ENCODE assay signal across 28 cellular contexts in the genomic region with DNA sequence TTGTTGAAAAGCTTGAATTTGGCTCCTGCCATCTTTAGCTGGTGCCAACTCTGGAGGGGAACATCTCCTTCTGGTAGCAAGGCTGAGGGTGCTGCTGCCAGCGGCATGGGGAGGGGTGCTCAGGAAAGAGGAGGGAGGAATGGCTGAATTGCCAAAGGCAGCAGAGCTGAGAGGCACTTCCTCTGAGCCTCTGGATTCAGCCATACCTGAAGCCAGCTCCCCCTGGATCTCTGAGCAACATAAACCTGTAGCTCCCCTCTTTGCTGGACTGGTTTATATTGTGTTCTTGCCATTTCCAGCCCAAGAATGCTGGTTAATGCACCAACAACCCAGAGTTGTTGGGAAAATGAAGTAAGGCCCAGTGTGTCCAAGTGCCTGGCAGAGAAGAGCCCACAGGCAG. TPM values are rescaled to one million over a fixed set of nuclear protein-coding genes. Genes with fewer than 3 reads are reported as not detected.
DNase-seq lines count a peak whose midpoint lies in the region; ATAC-seq, FAIRE-seq and TF ChIP-seq lines count a peak whose summit lies in the region.
"Had no signal": no experiment of that assay in that cellular context is flagged by ENCODE, and none has a peak within 500 bp of the region (broad histone marks: within the 10 kb centered on the region; RNA-seq: fewer than 3 reads in every experiment).

No MANE protein-coding gene starts in this region.

- in situ Hi-C loops in HepG2 (cut with HindIII; ENCODE audit: extremely low pct_ligation_motif_present, low pct_unique_long_range_greater_than_20kb) = no loop called here

- H3K4me3 Mint-ChIP-seq in stimulated activated naive B cell treated with anti-CD40 and anti-IgM and Interleukin-4, amounts not matched to agents 10 μg/mL and 1 μg/mL and 100 μg/mL, for 72 hours = no peak overlapping the region
- H3K4me3 Mint-ChIP-seq: CD14-positive monocyte; CD4-positive, alpha-beta memory T cell; CD4-positive, CD25-positive, alpha-beta regulatory T cell; CD8-positive, alpha-beta memory T cell had no signal

- CTCF ChIA-PET in HepG2 (lab: Yijun Ruan, JAX; ENCODE audit: low intra/inter-chr PET ratio, low total read pairs) = no interaction called here

- H3K27ac Mint-ChIP-seq in stimulated activated naive B cell treated with anti-CD40 and anti-IgM and Interleukin-4, amounts not matched to agents 10 μg/mL and 1 μg/mL and 100 μg/mL, for 72 hours = peak overlapping the region; percentile 63
- H3K27ac Mint-ChIP-seq: CD4-positive, alpha-beta memory T cell; CD8-positive, alpha-beta memory T cell had no signal

- H3K79me2 ChIP-seq in HepG2 (ENCODE audit: insufficient read depth, low read length) = no peaks in the 10 kb centered on the region

- TF ChIP-seq POLR2A in HepG2 (IDR thresholded peaks at IDR 0.05; ENCODE audit: insufficient read depth in 1 of 2, low read depth in 2 of 2, low read length in 2 of 2) (no peak), right lobe of liver (IDR thresholded peaks at IDR 0.05) (no peak)

- ATAC-seq in HepG2 (no peak), right lobe of liver (no peak)
- ATAC-seq in stimulated activated naive B cell treated with anti-CD40 and anti-IgM and Interleukin-4, amounts not matched to agents 10 μg/mL and 1 μg/mL and 100 μg/mL, for 72 hours (replicated peaks) = no peak
- ATAC-seq: A549 had no signal

- H3K27ac ChIP-seq in HepG2 (ENCODE audit: extremely low read length, insufficient read depth, low read length) = no peak overlapping the region
- H3K27ac ChIP-seq in right lobe of liver = no peak overlapping the region
- H3K27ac ChIP-seq in kidney (ENCODE audit: low read depth in 2 of 2, low read length in 2 of 2) = no peak overlapping the region
- peak overlapping the region; percentile 53 for H3K27ac ChIP-seq in neutrophil
- H3K27ac ChIP-seq in WERI-Rb-1 = no peak overlapping the region
- H3K27ac ChIP-seq: 22Rv1, A549, BLaER1 had no signal

- H3K27me3 Mint-ChIP-seq in stimulated activated naive B cell treated with anti-CD40 and anti-IgM and Interleukin-4, amounts not matched to agents 10 μg/mL and 1 μg/mL and 100 μg/mL, for 72 hours = peaks cover 41 to 62% of the 10 kb centered on the region in 2 donors

- H3K27me3 ChIP-seq in HepG2 (ENCODE audit: control insufficient read depth in 1 of 2, insufficient read depth in 2 of 2, low read length in 2 of 2) (peaks cover 6 to 39% of the 10 kb centered on the region in 2 experiments; a peak in 4 of 5 replicates), right lobe of liver (no peaks in the 10 kb centered on the region), neutrophil (no peaks in the 10 kb centered on the region), WERI-Rb-1 (ENCODE audit: insufficient read depth, low read depth, severe bottlenecking) (no peaks in the 10 kb centered on the region)
- H3K27me3 ChIP-seq: BLaER1 had no signal

- H3K9me3 ChIP-seq in HepG2 (ENCODE audit: low read length) = no peaks in the 10 kb centered on the region
- H3K9me3 ChIP-seq in right lobe of liver = no peaks in the 10 kb centered on the region
- no peaks in the 10 kb centered on the region for H3K9me3 ChIP-seq in kidney (ENCODE audit: control insufficient read depth in 1 of 2, low read length in 2 of 2)
- H3K9me3 ChIP-seq in neutrophil = no peaks in the 10 kb centered on the region
- no peaks in the 10 kb centered on the region for H3K9me3 ChIP-seq in WERI-Rb-1 (ENCODE audit: severe bottlenecking)
- H3K9me3 ChIP-seq: A549, BE2C had no signal

- H3K9me3 Mint-ChIP-seq in stimulated activated naive B cell treated with anti-CD40 and anti-IgM and Interleukin-4, amounts not matched to agents 10 μg/mL and 1 μg/mL and 100 μg/mL, for 72 hours = no peaks in the 10 kb centered on the region
- H3K9me3 Mint-ChIP-seq: CD8-positive, alpha-beta memory T cell had no signal

- H3K4me3 ChIP-seq in HepG2 (replicated peaks in 1 of 3; ENCODE audit: insufficient read depth in 1 of 3, low read depth in 2 of 3, low read length in 3 of 3) (no peak overlapping the region), right lobe of liver (no peak overlapping the region), kidney (ENCODE audit: low read length in 2 of 2) (no peak overlapping the region), neutrophil (ENCODE audit: low read depth in 1 of 2, low read length in 1 of 2) (peak overlapping the region in 1 of 2 experiments; percentile 3), WERI-Rb-1 (ENCODE audit: low read depth, low read length) (no peak overlapping the region)
- H3K4me3 ChIP-seq: A549, BLaER1 had no signal

- no peak overlapping the region for H3K4me2 ChIP-seq in HepG2 (ENCODE audit: low read depth, low read length)
- H3K4me2 ChIP-seq: A549, BLaER1 had no signal

- POLR2A ChIA-PET in HepG2 (lab: Yijun Ruan, JAX) = no interaction called here

- no peak for TF ChIP-seq EP300 in HepG2 (IDR thresholded peaks at IDR 0.05; ENCODE audit: low read depth in 2 of 2, low read length in 2 of 2)
- no peak for TF ChIP-seq EP300 in HepG2 (CRISPR knock-in tag; IDR thresholded peaks at IDR 0.05; ENCODE audit: borderline replicate concordance)

- no peak for TF ChIP-seq RAD21 in HepG2 (CRISPR knock-in tag; IDR thresholded peaks at IDR 0.05)

- DNase-seq in HepG2 (ENCODE audit: low spot score) (no peak), right lobe of liver (no peak), kidney (peak; percentile 18), NCI-H2029 treated with DMSO at 0.1 percent for 48 hours (lab: John Stamatoyannopoulos, UW) (no peak), NCI-H1417 treated with DMSO at 0.1 percent for 48 hours (lab: John Stamatoyannopoulos, UW) (no peak), WERI-Rb-1 (no peak)
- no peak for DNase-seq in stimulated activated naive B cell treated with anti-CD40 and anti-IgM and Interleukin-4, amounts not matched to agents 10 μg/mL and 1 μg/mL and 100 μg/mL, for 72 hours
- DNase-seq: BE2C; C1 segment of cervical spinal cord; CD4-positive, alpha-beta memory T cell; CD4-positive, CD25-positive, alpha-beta regulatory T cell; CD8-positive, alpha-beta memory T cell; COR-L47; DMS 273 treated with DMSO at 0.1 percent for 48 hours; DMS153; DMS53; DMS79; DND-41; EL; GDM1 had no signal

- TF ChIP-seq CTCF in HepG2 (CRISPR knock-in tag; IDR thresholded peaks at IDR 0.05) = no peak
- TF ChIP-seq CTCF in right lobe of liver (IDR thresholded peaks at IDR 0.05) = no peak
- TF ChIP-seq CTCF in kidney (IDR thresholded peaks at IDR 0.05; ENCODE audit: borderline replicate concordance, extremely low read depth, insufficient read depth) = no peak
- TF ChIP-seq CTCF in neutrophil (IDR thresholded peaks at IDR 0.05) = no peak
- no peak for TF ChIP-seq CTCF in WERI-Rb-1 (IDR thresholded peaks at IDR 0.05; ENCODE audit: low read depth, low read length)

- no peaks in the 10 kb centered on the region for H3K36me3 Mint-ChIP-seq in stimulated activated naive B cell treated with anti-CD40 and anti-IgM and Interleukin-4, amounts not matched to agents 10 μg/mL and 1 μg/mL and 100 μg/mL, for 72 hours
- H3K36me3 Mint-ChIP-seq: CD4-positive, alpha-beta memory T cell; CD4-positive, CD25-positive, alpha-beta regulatory T cell had no signal

- no peak for FAIRE-seq in HepG2 (lab: Jason Lieb, UNC)
- no peak for FAIRE-seq in kidney (lab: Jason Lieb, UNC)
- FAIRE-seq: A549, GM12891, GM19239 had no signal

- H3K4me1 Mint-ChIP-seq in stimulated activated naive B cell treated with anti-CD40 and anti-IgM and Interleukin-4, amounts not matched to agents 10 μg/mL and 1 μg/mL and 100 μg/mL, for 72 hours = no peaks in the 10 kb centered on the region
- H3K4me1 Mint-ChIP-seq: CD4-positive, alpha-beta memory T cell; CD8-positive, alpha-beta memory T cell had no signal

- no peaks in the 10 kb centered on the region for H4K20me1 ChIP-seq in HepG2 (ENCODE audit: insufficient read depth, low read length)
- H4K20me1 ChIP-seq: BLaER1 had no signal

- intact Hi-C loops in HepG2 (cut with micrococcal nuclease; ENCODE audit: unreplicated experiment) (no loop called here), right lobe of liver (cut with DNase I) (no loop called here), kidney (cut with DNase I) (no loop called here)

- no TSS peak for BruUV-seq in HepG2 (replicated peaks; lab: Mats Ljungman, UMichigan)

- no peaks in the 10 kb centered on the region for H3K36me3 ChIP-seq in HepG2 (replicated peaks in 1 of 2; ENCODE audit: control insufficient read depth in 1 of 2, insufficient read depth in 2 of 2, low read length in 2 of 2)
- no peaks in the 10 kb centered on the region for H3K36me3 ChIP-seq in right lobe of liver
- H3K36me3 ChIP-seq in kidney (ENCODE audit: control insufficient read depth in 1 of 2, insufficient read depth in 2 of 2, low read length in 2 of 2) = no peaks in the 10 kb centered on the region
- peaks cover 94% of the 10 kb centered on the region for H3K36me3 ChIP-seq in neutrophil
- no peaks in the 10 kb centered on the region for H3K36me3 ChIP-seq in WERI-Rb-1
- H3K36me3 ChIP-seq: BE2C, BLaER1 had no signal

- H3K9ac ChIP-seq in HepG2 (ENCODE audit: insufficient read depth, low read depth, low read length) = no peak overlapping the region
- no peak overlapping the region for H3K9ac ChIP-seq in kidney (ENCODE audit: low read length in 2 of 2)
- H3K9ac ChIP-seq: BLaER1 had no signal

- H3K4me1 ChIP-seq in HepG2 (ENCODE audit: insufficient read depth, low read length) (peaks cover 20% of the 10 kb centered on the region), right lobe of liver (no peaks in the 10 kb centered on the region), kidney (ENCODE audit: control insufficient read depth in 1 of 2, insufficient read depth in 1 of 2, low read depth in 1 of 2, low read length in 2 of 2) (no peaks in the 10 kb centered on the region), neutrophil (ENCODE audit: control insufficient read depth in 1 of 2, insufficient read depth in 1 of 2, low read depth in 1 of 2, low read length in 1 of 2) (peaks cover 70 to 74% of the 10 kb centered on the region in 2 experiments)
- H3K4me1 ChIP-seq: A549, BE2C, BLaER1 had no signal

- WGBS in HepG2 (ENCODE audit: low lambda C conversion rate) = 0% methylated on average over 1 of the region's 1 CpG
- 67% methylated on average over 1 of the region's 1 CpG for WGBS in right lobe of liver (ENCODE audit: insufficient coverage, low coverage, low lambda C conversion rate, missing lambda C conversion rate)

- no peak overlapping the region for H2AFZ ChIP-seq in HepG2 (ENCODE audit: low read length)

RNA-seq across cellular contexts. Expression of gene MEFV, which starts 7.4 kb away (rescaled TPM):
- 0.11 TPM in 1 of 2 replicates, not detected in the other for total RNA-seq in HepG2 (2016; rRNA removed; fragmentation: Illumina TruSeq; extraction: Trizol)
- total RNA-seq in HepG2 (2016; cell fraction: cytosol; rRNA removed; fragmentation: Illumina TruSeq; extraction: Trizol; ENCODE audit: low read depth) = not detected in 2 replicates
- not detected in 2 replicates for total RNA-seq in HepG2 (2016; cell fraction: insoluble cytoplasmic fraction; rRNA removed; fragmentation: Illumina TruSeq; extraction: Trizol)
- not detected in 2 replicates for total RNA-seq in HepG2 (2016; cell fraction: membrane; rRNA removed; fragmentation: Illumina TruSeq; extraction: Trizol)
- total RNA-seq in HepG2 (2016; cell fraction: nucleus; rRNA removed; fragmentation: Illumina TruSeq; extraction: Trizol) = not detected in 2 replicates
- 0.07 and 0.22 TPM in 2 replicates for polyA plus RNA-seq in HepG2 (2011; rRNA removed)
- polyA plus RNA-seq in HepG2 (2011; cell fraction: cytosol; rRNA removed) = 0.01 TPM in 1 of 2 replicates, not detected in the other
- 0.07 and 0.16 TPM in 2 replicates for polyA plus RNA-seq in HepG2 (2011; cell fraction: nucleus; rRNA removed)
- 0.09 TPM in 1 of 2 replicates, not detected in the other for polyA plus RNA-seq in HepG2 (2012)
- not detected in 2 replicates for polyA plus RNA-seq in HepG2 (2016; cell fraction: cytosol; fragmentation: Illumina TruSeq; extraction: Trizol; ENCODE audit: low read depth)
- 0.15 TPM in 1 of 2 replicates, not detected in the other for polyA plus RNA-seq in HepG2 (2016; cell fraction: insoluble cytoplasmic fraction; fragmentation: Illumina TruSeq; extraction: Trizol; ENCODE audit: low read depth)
- polyA plus RNA-seq in HepG2 (2016; cell fraction: membrane; fragmentation: Illumina TruSeq; extraction: Trizol; ENCODE audit: low read depth) = not detected in 2 replicates
- polyA plus RNA-seq in HepG2 (2016; cell fraction: nucleus; fragmentation: Illumina TruSeq; extraction: Trizol; ENCODE audit: insufficient read depth, low read depth) = not detected in 2 replicates
- polyA minus RNA-seq in HepG2 (2011; rRNA and poly(A)+ RNA removed; ENCODE audit: low replicate concordance) = 0.07 and 0.12 TPM in 2 replicates
- polyA minus RNA-seq in HepG2 (2011; cell fraction: cytosol; rRNA and poly(A)+ RNA removed) = not detected in 2 replicates
- not detected in 2 replicates for polyA minus RNA-seq in HepG2 (2011; cell fraction: nucleus; rRNA and poly(A)+ RNA removed)
- total RNA-seq in right lobe of liver = 1 to 10 TPM in 3 of 6 experiments, under 1 TPM in 3; 0.66 to 1.7 (median 1.0) TPM
- 4.1 TPM for total RNA-seq in kidney
- not detected for polyA plus RNA-seq in kidney (ENCODE audit: insufficient read depth, low read depth, low replicate concordance)
- total RNA-seq: CD4-positive, CD25-positive, alpha-beta regulatory T cell; G401 had no signal
- polyA plus RNA-seq: A549; CD4-positive, CD25-positive, alpha-beta regulatory T cell; CD8-positive, alpha-beta memory T cell had no signal

RNA-seq across cellular contexts. Expression of gene ZNF200, which starts 14.1 kb away (rescaled TPM):
- 16.5 and 18.0 TPM in 2 replicates for total RNA-seq in HepG2 (2016; rRNA removed; fragmentation: Illumina TruSeq; extraction: Trizol)
- 3.5 and 3.9 TPM in 2 replicates for total RNA-seq in HepG2 (2016; cell fraction: cytosol; rRNA removed; fragmentation: Illumina TruSeq; extraction: Trizol; ENCODE audit: low read depth)
- 15.2 and 18.5 TPM in 2 replicates for total RNA-seq in HepG2 (2016; cell fraction: insoluble cytoplasmic fraction; rRNA removed; fragmentation: Illumina TruSeq; extraction: Trizol)
- total RNA-seq in HepG2 (2016; cell fraction: membrane; rRNA removed; fragmentation: Illumina TruSeq; extraction: Trizol) = 9.1 and 10.4 TPM in 2 replicates
- 12.6 and 15.6 TPM in 2 replicates for total RNA-seq in HepG2 (2016; cell fraction: nucleus; rRNA removed; fragmentation: Illumina TruSeq; extraction: Trizol)
- polyA plus RNA-seq in HepG2 (2011; rRNA removed) = 3.5 and 4.0 TPM in 2 replicates
- polyA plus RNA-seq in HepG2 (2011; cell fraction: cytosol; rRNA removed) = 1.9 and 2.7 TPM in 2 replicates
- 7.0 and 8.7 TPM in 2 replicates for polyA plus RNA-seq in HepG2 (2011; cell fraction: nucleus; rRNA removed)
- polyA plus RNA-seq in HepG2 (2012) = 4.4 and 6.0 TPM in 2 replicates
- polyA plus RNA-seq in HepG2 (2016; cell fraction: cytosol; fragmentation: Illumina TruSeq; extraction: Trizol; ENCODE audit: low read depth) = 0.78 TPM in 2 replicates
- polyA plus RNA-seq in HepG2 (2016; cell fraction: insoluble cytoplasmic fraction; fragmentation: Illumina TruSeq; extraction: Trizol; ENCODE audit: low read depth) = 14.6 and 15.4 TPM in 2 replicates
- polyA plus RNA-seq in HepG2 (2016; cell fraction: membrane; fragmentation: Illumina TruSeq; extraction: Trizol; ENCODE audit: low read depth) = 2.1 and 2.2 TPM in 2 replicates
- 18.5 and 20.4 TPM in 2 replicates for polyA plus RNA-seq in HepG2 (2016; cell fraction: nucleus; fragmentation: Illumina TruSeq; extraction: Trizol; ENCODE audit: insufficient read depth, low read depth)
- 5.2 and 14.9 TPM in 2 replicates for polyA minus RNA-seq in HepG2 (2011; rRNA and poly(A)+ RNA removed; ENCODE audit: low replicate concordance)
- polyA minus RNA-seq in HepG2 (2011; cell fraction: cytosol; rRNA and poly(A)+ RNA removed) = 4.4 and 4.9 TPM in 2 replicates
- polyA minus RNA-seq in HepG2 (2011; cell fraction: nucleus; rRNA and poly(A)+ RNA removed) = 11.8 and 14.4 TPM in 2 replicates
- 1 to 10 TPM; 1.9 to 4.8 (median 3.5) TPM for total RNA-seq in right lobe of liver
- 9.6 TPM for total RNA-seq in kidney
- 3.3 TPM for polyA plus RNA-seq in kidney (ENCODE audit: insufficient read depth, low read depth, low replicate concordance)

RNA-seq across cellular contexts. Expression of gene ZNF263, which starts 34.3 kb away (rescaled TPM):
- total RNA-seq in HepG2 (2016; rRNA removed; fragmentation: Illumina TruSeq; extraction: Trizol) (40.3 and 41.2 TPM in 2 replicates), right lobe of liver (10 to 100 TPM in 5 of 6 experiments, 1 to 10 TPM in 1; 7.1 to 13.9 (median 11.0) TPM), kidney (29.7 TPM)
- total RNA-seq in HepG2 (2016; cell fraction: cytosol; rRNA removed; fragmentation: Illumina TruSeq; extraction: Trizol; ENCODE audit: low read depth) = 5.3 TPM in 2 replicates
- 37.2 and 40.1 TPM in 2 replicates for total RNA-seq in HepG2 (2016; cell fraction: insoluble cytoplasmic fraction; rRNA removed; fragmentation: Illumina TruSeq; extraction: Trizol)
- 18.8 and 22.5 TPM in 2 replicates for total RNA-seq in HepG2 (2016; cell fraction: membrane; rRNA removed; fragmentation: Illumina TruSeq; extraction: Trizol)
- total RNA-seq in HepG2 (2016; cell fraction: nucleus; rRNA removed; fragmentation: Illumina TruSeq; extraction: Trizol) = 32.1 and 42.1 TPM in 2 replicates
- polyA plus RNA-seq in HepG2 (2011; rRNA removed) (10.2 and 14.7 TPM in 2 replicates), kidney (ENCODE audit: insufficient read depth, low read depth, low replicate concordance) (14.6 TPM)
- polyA plus RNA-seq in HepG2 (2011; cell fraction: cytosol; rRNA removed) = 11.3 and 11.7 TPM in 2 replicates
- polyA plus RNA-seq in HepG2 (2011; cell fraction: nucleus; rRNA removed) = 31.7 and 37.4 TPM in 2 replicates
- polyA plus RNA-seq in HepG2 (2012) = 19.6 and 24.4 TPM in 2 replicates
- 2.7 TPM in 2 replicates for polyA plus RNA-seq in HepG2 (2016; cell fraction: cytosol; fragmentation: Illumina TruSeq; extraction: Trizol; ENCODE audit: low read depth)
- polyA plus RNA-seq in HepG2 (2016; cell fraction: insoluble cytoplasmic fraction; fragmentation: Illumina TruSeq; extraction: Trizol; ENCODE audit: low read depth) = 30.0 and 30.7 TPM in 2 replicates
- polyA plus RNA-seq in HepG2 (2016; cell fraction: membrane; fragmentation: Illumina TruSeq; extraction: Trizol; ENCODE audit: low read depth) = 9.5 and 9.9 TPM in 2 replicates
- polyA plus RNA-seq in HepG2 (2016; cell fraction: nucleus; fragmentation: Illumina TruSeq; extraction: Trizol; ENCODE audit: insufficient read depth, low read depth) = 40.2 and 42.2 TPM in 2 replicates
- polyA minus RNA-seq in HepG2 (2011; rRNA and poly(A)+ RNA removed; ENCODE audit: low replicate concordance) = 17.4 and 17.7 TPM in 2 replicates
- 10.1 and 13.1 TPM in 2 replicates for polyA minus RNA-seq in HepG2 (2011; cell fraction: cytosol; rRNA and poly(A)+ RNA removed)
- polyA minus RNA-seq in HepG2 (2011; cell fraction: nucleus; rRNA and poly(A)+ RNA removed) = 38.5 and 50.5 TPM in 2 replicates

RNA-seq across cellular contexts. Expression of gene TIGD7, which starts 56.2 kb away (rescaled TPM):
- total RNA-seq in HepG2 (2016; rRNA removed; fragmentation: Illumina TruSeq; extraction: Trizol) (not detected in 2 replicates), right lobe of liver (1 to 10 TPM in 4 of 6 experiments, under 1 TPM in 2; 0.56 to 1.9 (median 1.7) TPM), kidney (7.5 TPM)
- not detected in 2 replicates for total RNA-seq in HepG2 (2016; cell fraction: cytosol; rRNA removed; fragmentation: Illumina TruSeq; extraction: Trizol; ENCODE audit: low read depth)
- not detected in 2 replicates for total RNA-seq in HepG2 (2016; cell fraction: insoluble cytoplasmic fraction; rRNA removed; fragmentation: Illumina TruSeq; extraction: Trizol)
- total RNA-seq in HepG2 (2016; cell fraction: membrane; rRNA removed; fragmentation: Illumina TruSeq; extraction: Trizol) = not detected in 2 replicates
- total RNA-seq in HepG2 (2016; cell fraction: nucleus; rRNA removed; fragmentation: Illumina TruSeq; extraction: Trizol) = not detected in 2 replicates
- polyA plus RNA-seq in HepG2 (2011; rRNA removed) (not detected in 2 replicates), kidney (ENCODE audit: insufficient read depth, low read depth, low replicate concordance) (4.2 TPM)
- polyA plus RNA-seq in HepG2 (2011; cell fraction: cytosol; rRNA removed) = not detected in 2 replicates
- polyA plus RNA-seq in HepG2 (2011; cell fraction: nucleus; rRNA removed) = not detected in 2 replicates
- polyA plus RNA-seq in HepG2 (2012) = 0.63 and 0.88 TPM in 2 replicates
- not detected in 2 replicates for polyA plus RNA-seq in HepG2 (2016; cell fraction: cytosol; fragmentation: Illumina TruSeq; extraction: Trizol; ENCODE audit: low read depth)
- not detected in 2 replicates for polyA plus RNA-seq in HepG2 (2016; cell fraction: insoluble cytoplasmic fraction; fragmentation: Illumina TruSeq; extraction: Trizol; ENCODE audit: low read depth)
- not detected in 2 replicates for polyA plus RNA-seq in HepG2 (2016; cell fraction: membrane; fragmentation: Illumina TruSeq; extraction: Trizol; ENCODE audit: low read depth)
- polyA plus RNA-seq in HepG2 (2016; cell fraction: nucleus; fragmentation: Illumina TruSeq; extraction: Trizol; ENCODE audit: insufficient read depth, low read depth) = not detected in 2 replicates
- polyA minus RNA-seq in HepG2 (2011; rRNA and poly(A)+ RNA removed; ENCODE audit: low replicate concordance) = 0.08 and 2.2 TPM in 2 replicates
- not detected in 2 replicates for polyA minus RNA-seq in HepG2 (2011; cell fraction: cytosol; rRNA and poly(A)+ RNA removed)
- not detected in 2 replicates for polyA minus RNA-seq in HepG2 (2011; cell fraction: nucleus; rRNA and poly(A)+ RNA removed)

RNA-seq across cellular contexts. Expression of gene ZNF75A, which starts 56.3 kb away (rescaled TPM):
- total RNA-seq in HepG2 (2016; rRNA removed; fragmentation: Illumina TruSeq; extraction: Trizol) (1.3 and 2.1 TPM in 2 replicates), right lobe of liver (10 to 100 TPM in 4 of 6 experiments, 1 to 10 TPM in 2; 7.5 to 11.5 (median 10.5) TPM), kidney (41.3 TPM)
- 1.1 TPM in 2 replicates for total RNA-seq in HepG2 (2016; cell fraction: cytosol; rRNA removed; fragmentation: Illumina TruSeq; extraction: Trizol; ENCODE audit: low read depth)
- 1.2 and 2.0 TPM in 2 replicates for total RNA-seq in HepG2 (2016; cell fraction: insoluble cytoplasmic fraction; rRNA removed; fragmentation: Illumina TruSeq; extraction: Trizol)
- 0.31 and 0.77 TPM in 2 replicates for total RNA-seq in HepG2 (2016; cell fraction: membrane; rRNA removed; fragmentation: Illumina TruSeq; extraction: Trizol)
- total RNA-seq in HepG2 (2016; cell fraction: nucleus; rRNA removed; fragmentation: Illumina TruSeq; extraction: Trizol) = 4.0 and 4.9 TPM in 2 replicates
- polyA plus RNA-seq in HepG2 (2011; rRNA removed) (1.4 and 2.0 TPM in 2 replicates), kidney (ENCODE audit: insufficient read depth, low read depth, low replicate concordance) (14.3 TPM)
- 0.43 and 0.59 TPM in 2 replicates for polyA plus RNA-seq in HepG2 (2011; cell fraction: cytosol; rRNA removed)
- polyA plus RNA-seq in HepG2 (2011; cell fraction: nucleus; rRNA removed) = 3.0 and 4.0 TPM in 2 replicates
- 2.2 and 2.8 TPM in 2 replicates for polyA plus RNA-seq in HepG2 (2012)
- 0.19 and 0.28 TPM in 2 replicates for polyA plus RNA-seq in HepG2 (2016; cell fraction: cytosol; fragmentation: Illumina TruSeq; extraction: Trizol; ENCODE audit: low read depth)
- polyA plus RNA-seq in HepG2 (2016; cell fraction: insoluble cytoplasmic fraction; fragmentation: Illumina TruSeq; extraction: Trizol; ENCODE audit: low read depth) = 0.53 and 0.94 TPM in 2 replicates
- polyA plus RNA-seq in HepG2 (2016; cell fraction: membrane; fragmentation: Illumina TruSeq; extraction: Trizol; ENCODE audit: low read depth) = 0.18 and 0.56 TPM in 2 replicates
- 7.5 and 9.8 TPM in 2 replicates for polyA plus RNA-seq in HepG2 (2016; cell fraction: nucleus; fragmentation: Illumina TruSeq; extraction: Trizol; ENCODE audit: insufficient read depth, low read depth)
- 1.4 and 8.3 TPM in 2 replicates for polyA minus RNA-seq in HepG2 (2011; rRNA and poly(A)+ RNA removed; ENCODE audit: low replicate concordance)
- polyA minus RNA-seq in HepG2 (2011; cell fraction: cytosol; rRNA and poly(A)+ RNA removed) = 0.40 and 0.70 TPM in 2 replicates
- 8.1 and 9.4 TPM in 2 replicates for polyA minus RNA-seq in HepG2 (2011; cell fraction: nucleus; rRNA and poly(A)+ RNA removed)
